In genomic region chr19:3958836-3959765, GRCh38 we compare ENCODE assay signal across 2 cellular contexts.
TF ChIP-seq lines count a peak whose summit lies in the region.

No MANE protein-coding gene starts in this region.

TF ChIP-seq in IMR-90, 13 proteins besides CTCF, POLR2A, EP300 and RAD21:
- TF ChIP-seq CHD1 (IDR thresholded peaks at IDR 0.05; ENCODE audit: low read depth, low read length) (no peak), MXI1 (IDR thresholded peaks at IDR 0.05; ENCODE audit: borderline replicate concordance, low read depth, low read length) (no peak), RFX5 (IDR thresholded peaks at IDR 0.05; ENCODE audit: low read depth, low read length) (no peak), USF2 (IDR thresholded peaks at IDR 0.05; ENCODE audit: low read depth, low read length) (no peak), MAZ (IDR thresholded peaks at IDR 0.05; ENCODE audit: borderline replicate concordance, low read depth, low read length) (no peak), ELK1 (IDR thresholded peaks at IDR 0.05; ENCODE audit: borderline replicate concordance, low read depth, low read length) (no peak), NFE2L2 (IDR thresholded peaks at IDR 0.05; ENCODE audit: low read depth, low read length) (no peak)

TF ChIP-seq in endothelial cell of umbilical vein, 7 proteins besides CTCF, POLR2A, EP300 and RAD21:
- TF ChIP-seq FOS (IDR thresholded peaks at IDR 0.05; ENCODE audit: borderline replicate concordance, insufficient read depth, low read length) (no peak), JUN (IDR thresholded peaks at IDR 0.05; ENCODE audit: borderline replicate concordance, insufficient read depth, insufficient read length, low read depth) (no peak), GATA2 (IDR thresholded peaks at IDR 0.05; ENCODE audit: insufficient read depth, insufficient read length, low read depth, low read length) (no peak), POLR2AphosphoS5 (IDR thresholded peaks at IDR 0.05; ENCODE audit: insufficient read depth, low read depth, low read length) (no peak), MYC (IDR thresholded peaks at IDR 0.05; ENCODE audit: low read depth, low read length) (no peak), MAX (IDR thresholded peaks at IDR 0.05; ENCODE audit: insufficient read depth, insufficient read length) (no peak), EZH2 (IDR thresholded peaks at IDR 0.05; ENCODE audit: borderline replicate concordance, low read depth, low read length, severe bottlenecking) (no peak)
TF ChIP-seq in endothelial cell of umbilical vein: peak in this region for 0.
